10 cellular contexts compared by ENCODE assay signal in genomic region chr18:75638597-75639467, GRCh38.
DNase-seq lines count a peak whose midpoint lies in the region; ATAC-seq and TF ChIP-seq lines count a peak whose summit lies in the region.
"Had no signal": no experiment of that assay in that cellular context is flagged by ENCODE, and none has a peak within 500 bp of the region (broad histone marks: within the 10 kb centered on the region; RNA-seq: fewer than 3 reads in every experiment).

No MANE protein-coding gene starts in this region.

- no peak overlapping the region for H3K27ac Mint-ChIP-seq in activated naive CD8-positive, alpha-beta T cell treated with anti-CD3 and anti-CD28 coated beads for 36 hours
- H3K27ac Mint-ChIP-seq: stimulated activated naive CD8-positive, alpha-beta T cell treated with anti-CD3 and anti-CD28 coated beads, Interleukin-15, Interleukin-2, amounts not matched to agents 100 ng/mL and 50 ng/mL, for 24 hours had no signal

- no peaks in the 10 kb centered on the region for H3K4me1 Mint-ChIP-seq in activated naive CD8-positive, alpha-beta T cell treated with anti-CD3 and anti-CD28 coated beads for 36 hours

- H3K9me3 ChIP-seq in HUES64 (ENCODE audit: insufficient read depth, low read depth, low read length) = no peaks in the 10 kb centered on the region
- no peaks in the 10 kb centered on the region for H3K9me3 ChIP-seq in stomach smooth muscle (ENCODE audit: control insufficient read depth in 2 of 2, low read length in 2 of 2)

- H3K27ac ChIP-seq in HUES64 (ENCODE audit: low read depth, low read length) = peak overlapping the region; percentile 68; the same call in 1 of the 2 replicates
- H3K27ac ChIP-seq in stomach smooth muscle (ENCODE audit: low read length) = peak overlapping the region; percentile 31

- H3K36me3 ChIP-seq in HUES64 (ENCODE audit: insufficient read depth, low read length) = no peaks in the 10 kb centered on the region
- no peaks in the 10 kb centered on the region for H3K36me3 ChIP-seq in stomach smooth muscle (ENCODE audit: control insufficient read depth in 2 of 2, insufficient read depth in 2 of 2, low read length in 2 of 2)

- H3K9ac ChIP-seq in HUES64 (ENCODE audit: low read depth, low read length) (peak overlapping the region; percentile 65), stomach smooth muscle (ENCODE audit: low read length in 2 of 2) (peak overlapping the region; percentile 36 to 43)

- no peaks in the 10 kb centered on the region for H3K27me3 Mint-ChIP-seq in activated naive CD8-positive, alpha-beta T cell treated with anti-CD3 and anti-CD28 coated beads for 36 hours

- no peaks in the 10 kb centered on the region for H3K9me3 Mint-ChIP-seq in activated naive CD8-positive, alpha-beta T cell treated with anti-CD3 and anti-CD28 coated beads for 36 hours
- H3K9me3 Mint-ChIP-seq: stimulated activated naive CD8-positive, alpha-beta T cell treated with anti-CD3 and anti-CD28 coated beads, Interleukin-15, Interleukin-2, amounts not matched to agents 100 ng/mL and 50 ng/mL, for 24 hours had no signal

- peak; percentile 32 to 78 for DNase-seq in cardiac fibroblast (ENCODE audit: low read depth in 2 of 2)
- peak; percentile 68 for DNase-seq in iPS-NIHi7 (ENCODE audit: extremely low spot score)
- DNase-seq in activated naive CD8-positive, alpha-beta T cell treated with anti-CD3 and anti-CD28 coated beads for 36 hours = no peak
- DNase-seq in activated CD4-positive, alpha-beta T cell treated with anti-CD3 and anti-CD28 coated beads for 48 hours = no peak
- no peak for DNase-seq in NK-92 treated with Interleukin-12 subunit alpha and Interleukin-12 subunit beta, amount 100 ng/mL, for 24 hours (lab: John Stamatoyannopoulos, UW)
- DNase-seq: activated gamma-delta T cell had no signal

- H3K4me3 Mint-ChIP-seq in activated naive CD8-positive, alpha-beta T cell treated with anti-CD3 and anti-CD28 coated beads for 36 hours = no peak overlapping the region
- H3K4me3 Mint-ChIP-seq: stimulated activated naive CD8-positive, alpha-beta T cell treated with anti-CD3 and anti-CD28 coated beads, Interleukin-15, Interleukin-2, amounts not matched to agents 100 ng/mL and 50 ng/mL, for 24 hours had no signal

- H3K27me3 ChIP-seq in HUES64 (ENCODE audit: insufficient read depth, low read length) (no peaks in the 10 kb centered on the region), stomach smooth muscle (ENCODE audit: control insufficient read depth in 1 of 2, insufficient read depth in 2 of 2, low read length in 2 of 2) (no peaks in the 10 kb centered on the region)

- no peak for ATAC-seq in HG03439 (IDR thresholded peaks at IDR 0.05; ENCODE audit: unreplicated experiment)

- 23% methylated on average over 31 of the region's 31 CpGs for WGBS in HUES64

- H3K4me3 ChIP-seq in HUES64 (ENCODE audit: low read length) (peak overlapping the region; percentile 42), cardiac fibroblast (replicated peaks in 1 of 2; ENCODE audit: low read depth in 2 of 2, low read length in 2 of 2) (peak overlapping the region in 1 of 2 donors; percentile 33), stomach smooth muscle (ENCODE audit: low read length in 2 of 2) (peak overlapping the region; percentile 68 to 72)

- no peaks in the 10 kb centered on the region for H3K36me3 Mint-ChIP-seq in activated naive CD8-positive, alpha-beta T cell treated with anti-CD3 and anti-CD28 coated beads for 36 hours

- TF ChIP-seq CTCF in cardiac fibroblast (IDR thresholded peaks at IDR 0.05; ENCODE audit: low read depth, low read length) = no peak

- H3K4me1 ChIP-seq in HUES64 (ENCODE audit: insufficient read depth, low read length) (peaks cover 17% of the 10 kb centered on the region), stomach smooth muscle (ENCODE audit: control insufficient read depth, insufficient read depth, low read length) (peaks cover 15% of the 10 kb centered on the region)

Comparison
In these comparisons a context has a peak if more than half of its experiments do, and no peak if none do; other contexts are left out.
1. DNase-seq: peak in cardiac fibroblast (2 of 2) and iPS-NIHi7 (single experiment); none in activated naive CD8-positive, alpha-beta T cell treated with anti-CD3 and anti-CD28 coated beads for 36 hours (single experiment), activated CD4-positive, alpha-beta T cell treated with anti-CD3 and anti-CD28 coated beads for 48 hours (single experiment) and NK-92 treated with Interleukin-12 subunit alpha and Interleukin-12 subunit beta, amount 100 ng/mL, for 24 hours (single experiment).